Comparison of ENCODE assay signal across 1 cellular context in the genomic region with DNA sequence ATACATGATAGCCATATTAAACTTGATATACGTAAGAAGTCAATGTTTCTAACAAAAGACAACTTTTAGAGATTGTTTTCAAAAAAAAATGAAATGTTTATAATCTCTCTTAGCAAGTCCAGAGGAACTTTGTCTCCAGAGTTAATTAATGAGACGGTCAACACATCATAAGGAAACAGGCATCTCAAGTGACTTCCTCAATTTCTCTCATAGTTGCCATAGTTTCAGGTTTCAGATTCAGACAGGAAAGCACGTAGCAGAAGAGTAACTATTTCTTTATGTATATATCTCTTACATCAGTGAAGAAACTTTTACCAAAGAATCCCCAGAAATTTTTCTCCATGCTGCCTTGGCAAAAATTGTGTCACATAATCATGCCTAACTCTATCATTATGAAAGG.
TF ChIP-seq lines count a peak whose summit lies in the region.

No MANE protein-coding gene starts in this region.

TF ChIP-seq in GM12878, 131 proteins besides CTCF, POLR2A, EP300 and RAD21 (continued from another document):
- TF ChIP-seq JUNB (IDR thresholded peaks at IDR 0.05) (peak; percentile 81), SMARCA5 (IDR thresholded peaks at IDR 0.05) (no peak), NFIC (IDR thresholded peaks at IDR 0.05; ENCODE audit: low read depth, low read length) (peak; percentile 85; the same call in 1 of the 2 replicates), CREM (IDR thresholded peaks at IDR 0.05; ENCODE audit: low read depth) (peak; percentile 50; the same call in 1 of the 2 replicates), RELA (IDR thresholded peaks at IDR 0.05; ENCODE audit: borderline replicate concordance, partially characterized antibody) (no peak)
- TF ChIP-seq, protein P1, sequence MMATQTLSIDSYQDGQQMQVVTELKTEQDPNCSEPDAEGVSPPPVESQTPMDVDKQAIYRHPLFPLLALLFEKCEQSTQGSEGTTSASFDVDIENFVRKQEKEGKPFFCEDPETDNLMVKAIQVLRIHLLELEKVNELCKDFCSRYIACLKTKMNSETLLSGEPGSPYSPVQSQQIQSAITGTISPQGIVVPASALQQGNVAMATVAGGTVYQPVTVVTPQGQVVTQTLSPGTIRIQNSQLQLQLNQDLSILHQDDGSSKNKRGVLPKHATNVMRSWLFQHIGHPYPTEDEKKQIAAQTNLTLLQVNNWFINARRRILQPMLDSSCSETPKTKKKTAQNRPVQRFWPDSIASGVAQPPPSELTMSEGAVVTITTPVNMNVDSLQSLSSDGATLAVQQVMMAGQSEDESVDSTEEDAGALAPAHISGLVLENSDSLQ (IDR thresholded peaks at IDR 0.05), result no peak; the same call in 1 of the 2 replicates
- TF ChIP-seq, protein P2, sequence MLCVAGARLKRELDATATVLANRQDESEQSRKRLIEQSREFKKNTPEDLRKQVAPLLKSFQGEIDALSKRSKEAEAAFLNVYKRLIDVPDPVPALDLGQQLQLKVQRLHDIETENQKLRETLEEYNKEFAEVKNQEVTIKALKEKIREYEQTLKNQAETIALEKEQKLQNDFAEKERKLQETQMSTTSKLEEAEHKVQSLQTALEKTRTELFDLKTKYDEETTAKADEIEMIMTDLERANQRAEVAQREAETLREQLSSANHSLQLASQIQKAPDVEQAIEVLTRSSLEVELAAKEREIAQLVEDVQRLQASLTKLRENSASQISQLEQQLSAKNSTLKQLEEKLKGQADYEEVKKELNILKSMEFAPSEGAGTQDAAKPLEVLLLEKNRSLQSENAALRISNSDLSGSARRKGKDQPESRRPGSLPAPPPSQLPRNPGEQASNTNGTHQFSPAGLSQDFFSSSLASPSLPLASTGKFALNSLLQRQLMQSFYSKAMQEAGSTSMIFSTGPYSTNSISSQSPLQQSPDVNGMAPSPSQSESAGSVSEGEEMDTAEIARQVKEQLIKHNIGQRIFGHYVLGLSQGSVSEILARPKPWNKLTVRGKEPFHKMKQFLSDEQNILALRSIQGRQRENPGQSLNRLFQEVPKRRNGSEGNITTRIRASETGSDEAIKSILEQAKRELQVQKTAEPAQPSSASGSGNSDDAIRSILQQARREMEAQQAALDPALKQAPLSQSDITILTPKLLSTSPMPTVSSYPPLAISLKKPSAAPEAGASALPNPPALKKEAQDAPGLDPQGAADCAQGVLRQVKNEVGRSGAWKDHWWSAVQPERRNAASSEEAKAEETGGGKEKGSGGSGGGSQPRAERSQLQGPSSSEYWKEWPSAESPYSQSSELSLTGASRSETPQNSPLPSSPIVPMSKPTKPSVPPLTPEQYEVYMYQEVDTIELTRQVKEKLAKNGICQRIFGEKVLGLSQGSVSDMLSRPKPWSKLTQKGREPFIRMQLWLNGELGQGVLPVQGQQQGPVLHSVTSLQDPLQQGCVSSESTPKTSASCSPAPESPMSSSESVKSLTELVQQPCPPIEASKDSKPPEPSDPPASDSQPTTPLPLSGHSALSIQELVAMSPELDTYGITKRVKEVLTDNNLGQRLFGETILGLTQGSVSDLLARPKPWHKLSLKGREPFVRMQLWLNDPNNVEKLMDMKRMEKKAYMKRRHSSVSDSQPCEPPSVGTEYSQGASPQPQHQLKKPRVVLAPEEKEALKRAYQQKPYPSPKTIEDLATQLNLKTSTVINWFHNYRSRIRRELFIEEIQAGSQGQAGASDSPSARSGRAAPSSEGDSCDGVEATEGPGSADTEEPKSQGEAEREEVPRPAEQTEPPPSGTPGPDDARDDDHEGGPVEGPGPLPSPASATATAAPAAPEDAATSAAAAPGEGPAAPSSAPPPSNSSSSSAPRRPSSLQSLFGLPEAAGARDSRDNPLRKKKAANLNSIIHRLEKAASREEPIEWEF (IDR thresholded peaks at IDR 0.05; ENCODE audit: insufficient replicate concordance, low read depth, low read length), result no peak
